Comparison of ENCODE assay signal across 20 cellular contexts in the genomic region with DNA sequence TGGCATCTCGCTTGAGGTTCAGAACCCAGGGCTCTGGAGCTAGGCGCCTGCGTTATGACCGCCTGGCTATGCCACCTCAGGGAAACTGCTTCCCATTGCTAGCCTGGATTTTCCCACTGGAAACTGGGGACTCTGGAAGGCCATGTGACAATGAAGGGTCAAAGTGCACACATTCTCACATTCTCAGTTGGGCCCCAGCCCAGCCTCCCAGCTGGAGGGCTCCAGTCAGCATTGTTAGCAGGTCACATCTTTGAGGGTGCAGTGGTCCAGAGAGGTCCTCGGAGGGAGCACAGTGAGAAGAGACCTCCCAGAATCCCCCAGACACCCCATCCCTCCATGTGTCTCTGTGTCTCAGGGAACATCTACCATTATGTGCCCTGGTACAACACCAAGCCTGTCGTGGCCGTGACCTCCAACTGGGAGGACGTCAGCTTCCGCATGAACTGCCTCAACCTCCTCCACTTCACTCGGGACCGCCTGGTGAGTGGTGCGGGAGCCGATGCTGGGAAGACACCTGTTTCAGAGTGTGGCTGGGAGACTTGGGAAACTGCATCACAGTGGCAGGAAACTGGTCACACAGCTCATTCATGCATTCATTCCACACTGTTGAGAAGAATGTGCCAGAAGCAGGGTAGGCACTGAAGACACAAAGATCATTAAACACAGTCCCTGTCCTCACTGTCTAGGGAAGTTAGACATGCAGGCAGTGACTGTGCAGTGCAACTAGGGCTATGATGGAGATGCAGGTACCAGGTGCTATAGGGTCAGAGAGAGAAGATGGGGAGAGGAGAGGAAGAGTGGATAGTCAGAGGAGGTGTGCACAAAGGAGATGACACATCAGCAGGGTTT. TPM values are rescaled to one million over a fixed set of nuclear protein-coding genes. Genes with fewer than 3 reads are reported as not detected.
"Had no signal": no experiment of that assay in that cellular context is flagged by ENCODE, and none has a peak within 500 bp of the region (broad histone marks: within the 10 kb centered on the region; RNA-seq: fewer than 3 reads in every experiment).

No MANE protein-coding gene starts in this region.

- ATAC-seq: activated CD4-positive, alpha-beta T cell treated with anti-CD3 and anti-CD28 coated beads for 36 hours; activated naive CD8-positive, alpha-beta T cell treated with anti-CD3 and anti-CD28 coated beads, Interleukin-2, amount 50 U/mL, for 24 hours; esophagus mucosa; gastrocnemius medialis; naive thymus-derived CD8-positive, alpha-beta T cell; stimulated activated naive CD8-positive, alpha-beta T cell treated with anti-CD3 and anti-CD28 coated beads, Interleukin-15, Interleukin-2, amounts not matched to agents 100 U/mL and 50 U/mL, for 24 hours; WTC11 had no signal

- DNase-seq: activated CD4-positive, alpha-beta memory T cell treated with anti-CD3 and anti-CD28 coated beads for 36 hours; activated CD4-positive, alpha-beta T cell treated with anti-CD3 and anti-CD28 coated beads for 36 hours; activated naive CD4-positive, alpha-beta T cell treated with anti-CD3 and anti-CD28 coated beads, Interleukin-2, amount 10 ng/mL, durations not matched to agents 7 days and 5 days; activated naive CD8-positive, alpha-beta T cell treated with anti-CD3 and anti-CD28 coated beads, Interleukin-2, amount 50 U/mL, for 24 hours; activated T-cell treated with anti-CD3 and anti-CD28 coated beads, Interleukin-2, amount 50 U/mL, for 1 hour; aorta; brain microvascular endothelial cell; central memory CD4-positive, alpha-beta T cell; gastrocnemius medialis; heart right ventricle; immature natural killer cell; lower lobe of right lung; naive thymus-derived CD8-positive, alpha-beta T cell; stimulated activated CD4-positive, alpha-beta T cell treated with anti-CD3 and anti-CD28 coated beads, Interleukin-2, amount 100 ng/mL, for 24 hours; stimulated activated naive CD8-positive, alpha-beta T cell treated with anti-CD3 and anti-CD28 coated beads, Interleukin-15, Interleukin-2, amounts not matched to agents 100 U/mL and 50 U/mL, for 24 hours had no signal

- H3K9me3 ChIP-seq: gastrocnemius medialis, heart right ventricle, lower lobe of right lung, neutrophil, tibial nerve had no signal

- H3K27me3 ChIP-seq: brain microvascular endothelial cell, neutrophil had no signal

- H3K27ac ChIP-seq: brain microvascular endothelial cell, coronary artery, gastrocnemius medialis, heart right ventricle, lower lobe of right lung, neutrophil, tibial nerve had no signal

- H3K36me3 ChIP-seq: brain microvascular endothelial cell, gastrocnemius medialis, heart right ventricle, lower lobe of right lung, neutrophil, tibial nerve had no signal

- H3K4me3 ChIP-seq: coronary artery, gastrocnemius medialis, lower lobe of right lung, tibial nerve had no signal

RNA-seq across cellular contexts. Expression of gene FER1L5, which starts 41.6 kb away (rescaled TPM):
- total RNA-seq: activated CD4-positive, alpha-beta memory T cell treated with anti-CD3 and anti-CD28 coated beads for 36 hours; activated CD4-positive, alpha-beta T cell treated with anti-CD3 and anti-CD28 coated beads for 36 hours; gastrocnemius medialis; naive thymus-derived CD8-positive, alpha-beta T cell had no signal
- polyA plus RNA-seq: immature natural killer cell had no signal
